In genomic region chr7:128703605-128704004, GRCh38 we compare ENCODE assay signal across 24 cellular contexts. TPM values are rescaled to one million over a fixed set of nuclear protein-coding genes. Genes with fewer than 3 reads are reported as not detected.
A peak's percentile ranks its signal among the peaks of the same experiment; 100 is the strongest.
DNase-seq lines count a peak whose midpoint lies in the region; ATAC-seq and TF ChIP-seq lines count a peak whose summit lies in the region.
"Had no signal": no experiment of that assay in that cellular context is flagged by ENCODE, and none has a peak within 500 bp of the region (broad histone marks: within the 10 kb centered on the region; RNA-seq: fewer than 3 reads in every experiment).

No MANE protein-coding gene starts in this region.

- TF ChIP-seq CTCF in brain (conservative IDR thresholded peaks at IDR 0.05) = no peak

- 81 to 90% methylated on average over 4 to 7 of the region's 7 CpGs for WGBS in mesodermal cell (ENCODE audit: insufficient coverage in 2 of 2), 2 experiments
- WGBS in right cardiac atrium = 45% methylated on average over 7 of the region's 7 CpGs

- intact Hi-C loops in right cardiac atrium (cut with DNase I) = no loop called here
- intact Hi-C loops in left ventricle myocardium superior (cut with micrococcal nuclease) = no loop called here

- peak overlapping the region in 3 of 5 experiments; percentile 26 to 91 (median 69) for H3K27ac Mint-ChIP-seq in brain
- H3K27ac Mint-ChIP-seq: activated naive CD4-positive, alpha-beta T cell treated with anti-CD3 and anti-CD28 coated beads, Interleukin-2, amount 50 U/mL, for 72 hours; activated T-cell treated with anti-CD3 and anti-CD28 coated beads, Interleukin-2, amount 50 U/mL, for 72 hours; natural killer cell treated with Interleukin-12 subunit alpha and Interleukin-12 subunit beta and Interleukin-15 and Interleukin-18, amount 100 ng/mL, for 72 hours had no signal

- H3K9me3 ChIP-seq in mesodermal cell (ENCODE audit: control insufficient read depth, low read length) = no peaks in the 10 kb centered on the region
- H3K9me3 ChIP-seq in right cardiac atrium (ENCODE audit: control insufficient read depth, low read length) = no peaks in the 10 kb centered on the region
- H3K9me3 ChIP-seq: colonic mucosa, pancreas, suprapubic skin, uterus had no signal

- ATAC-seq in right cardiac atrium (no peak), left ventricle myocardium superior (no peak)
- ATAC-seq: activated naive CD4-positive, alpha-beta T cell treated with anti-CD3 and anti-CD28 coated beads, Interleukin-2, amount 50 U/mL, for 72 hours; activated T-cell treated with anti-CD3 and anti-CD28 coated beads, Interleukin-2, amount 50 U/mL, for 72 hours; HCT116; natural killer cell treated with Interleukin-12 subunit alpha and Interleukin-12 subunit beta and Interleukin-15 and Interleukin-18, amount 100 ng/mL, for 72 hours; pancreas had no signal

- H3K27me3 ChIP-seq in right cardiac atrium (ENCODE audit: control insufficient read depth, insufficient read depth) = no peaks in the 10 kb centered on the region
- H3K27me3 ChIP-seq: brain microvascular endothelial cell had no signal

- peak; percentile 43 for DNase-seq in NCI-H2171 treated with DMSO at 0.1 percent for 48 hours (lab: John Stamatoyannopoulos, UW)
- DNase-seq in NCI-H2171 (lab: John Stamatoyannopoulos, UW) = no peak
- DNase-seq in HS-5 (ENCODE audit: low read depth) = peak; percentile 63
- no peak for DNase-seq in right cardiac atrium
- no peak for DNase-seq in COLO668 (lab: John Stamatoyannopoulos, UW; ENCODE audit: unreplicated experiment)
- no peak for DNase-seq in left ventricle myocardium superior
- DNase-seq: activated CD4-positive, alpha-beta T cell treated with anti-CD3 and anti-CD28 coated beads for 1 hour; activated T-cell treated with anti-CD3 and anti-CD28 coated beads, Interleukin-2, amount 50 U/mL, for 72 hours; brain microvascular endothelial cell; colonic mucosa; glutamatergic neuron; left cardiac atrium; midbrain; MV-4-11; NCI-H510A treated with DMSO at 0.1 percent for 48 hours; pancreas; uterus had no signal

- no peak overlapping the region for H3K4me3 ChIP-seq in mesodermal cell (ENCODE audit: extremely low read depth, insufficient read depth, low read length, poor library complexity, severe bottlenecking)
- H3K4me3 ChIP-seq in right cardiac atrium (ENCODE audit: low read length) = no peak overlapping the region
- H3K4me3 ChIP-seq: BLaER1 treated with 17β-estradiol and CSF1 and Interleukin-3, amounts not matched to agents 10 nM and 100 nM; colonic mucosa; pancreas; suprapubic skin; uterus had no signal

- peaks cover 10% of the 10 kb centered on the region for H3K27me3 Mint-ChIP-seq in brain

- H3K36me3 ChIP-seq in mesodermal cell (ENCODE audit: control insufficient read depth, insufficient read depth, low read length) = no peaks in the 10 kb centered on the region
- H3K36me3 ChIP-seq: BLaER1 treated with 17β-estradiol and CSF1 and Interleukin-3, amounts not matched to agents 10 nM and 100 nM; brain microvascular endothelial cell; colonic mucosa; pancreas; suprapubic skin; uterus had no signal

- H3K4me1 ChIP-seq in mesodermal cell (ENCODE audit: control insufficient read depth, insufficient read depth, low read length, poor library complexity, severe bottlenecking) (peaks cover 32% of the 10 kb centered on the region), right cardiac atrium (ENCODE audit: control insufficient read depth, insufficient read depth, low read length) (peaks cover 1% of the 10 kb centered on the region)
- H3K4me1 ChIP-seq: colonic mucosa, pancreas, suprapubic skin, uterus had no signal

- H3K27ac ChIP-seq in mesodermal cell (ENCODE audit: low read depth, low read length, severe bottlenecking) = peak overlapping the region; percentile 70
- H3K27ac ChIP-seq in right cardiac atrium (ENCODE audit: low read length) = no peak overlapping the region
- H3K27ac ChIP-seq: BLaER1 treated with 17β-estradiol and CSF1 and Interleukin-3, amounts not matched to agents 10 nM and 100 nM; brain microvascular endothelial cell; colonic mucosa; pancreas; suprapubic skin; uterus had no signal

- H3K36me3 Mint-ChIP-seq in brain = no peaks in the 10 kb centered on the region
- H3K36me3 Mint-ChIP-seq: activated naive CD4-positive, alpha-beta T cell treated with anti-CD3 and anti-CD28 coated beads, Interleukin-2, amount 50 U/mL, for 72 hours; natural killer cell treated with Interleukin-12 subunit alpha and Interleukin-12 subunit beta and Interleukin-15 and Interleukin-18, amount 100 ng/mL, for 72 hours had no signal

- peak overlapping the region in 2 of 5 experiments; percentile 62 to 72 for H3K4me3 Mint-ChIP-seq in brain
- H3K4me3 Mint-ChIP-seq: activated T-cell treated with anti-CD3 and anti-CD28 coated beads, Interleukin-2, amount 50 U/mL, for 72 hours; natural killer cell treated with Interleukin-12 subunit alpha and Interleukin-12 subunit beta and Interleukin-15 and Interleukin-18, amount 100 ng/mL, for 72 hours had no signal

- H3K9me3 Mint-ChIP-seq in brain = peaks cover 0 to 5% (median 0%) of the 10 kb centered on the region in 5 experiments
- H3K9me3 Mint-ChIP-seq: activated naive CD4-positive, alpha-beta T cell treated with anti-CD3 and anti-CD28 coated beads, Interleukin-2, amount 50 U/mL, for 72 hours; activated T-cell treated with anti-CD3 and anti-CD28 coated beads, Interleukin-2, amount 50 U/mL, for 72 hours; natural killer cell treated with Interleukin-12 subunit alpha and Interleukin-12 subunit beta and Interleukin-15 and Interleukin-18, amount 100 ng/mL, for 72 hours had no signal

- H3K4me1 Mint-ChIP-seq in brain = peaks cover 8% of the 10 kb centered on the region

RNA-seq across cellular contexts. Expression of gene GARIN1A, which starts 31.5 kb away (rescaled TPM):
- polyA plus RNA-seq in brain (ENCODE audit: insufficient read depth, low read depth, low replicate concordance) (not detected), right cardiac atrium (1.7 TPM)
- 0.26 TPM for polyA plus RNA-seq in mesodermal cell (2013, experiment 1 of 2)
- 0.40 TPM for polyA plus RNA-seq in mesodermal cell (2013, experiment 2 of 2)
- total RNA-seq in right cardiac atrium (1 to 10 TPM; 1.5 to 5.0 (median 2.8) TPM), left ventricle myocardium superior (0.97 TPM)

RNA-seq across cellular contexts. Expression of gene CALU, which starts 35.6 kb away (rescaled TPM):
- polyA plus RNA-seq in brain (ENCODE audit: insufficient read depth, low read depth, low replicate concordance) (41.6 TPM), right cardiac atrium (90.7 TPM)
- polyA plus RNA-seq in mesodermal cell (2013, experiment 1 of 2) = 453 TPM
- 454 TPM for polyA plus RNA-seq in mesodermal cell (2013, experiment 2 of 2)
- total RNA-seq in right cardiac atrium (100 to 1,000 TPM; 195 to 318 (median 234) TPM), left ventricle myocardium superior (186 TPM)

Comparison
In these comparisons a context has a peak if more than half of its experiments do, and no peak if none do; other contexts are left out.
1. DNase-seq: peak in NCI-H2171 treated with DMSO at 0.1 percent for 48 hours (single experiment) and HS-5 (single experiment); none in NCI-H2171 (single experiment), right cardiac atrium (0 of 3), COLO668 (single experiment) and left ventricle myocardium superior (single experiment).